Comparison of ENCODE assay signal across 21 cellular contexts in the genomic region with DNA sequence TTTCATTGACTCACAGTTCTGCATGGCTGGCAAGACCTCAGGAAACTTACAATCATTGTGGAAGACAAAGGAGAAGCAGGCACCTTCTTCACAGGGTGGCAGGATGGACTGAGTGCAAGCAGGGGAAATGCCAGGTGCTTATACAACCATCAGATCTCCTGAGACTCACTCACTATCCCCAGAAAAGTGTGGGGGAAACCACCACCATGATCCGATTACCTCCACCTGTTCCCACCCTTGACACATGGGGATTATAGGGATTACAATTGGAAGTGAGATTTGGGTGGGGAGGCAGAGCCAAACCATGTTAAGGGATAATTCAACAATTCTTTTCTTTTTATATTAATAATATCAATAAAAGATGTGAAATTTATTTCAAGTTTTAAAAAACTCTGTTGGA. TPM values are rescaled to one million over a fixed set of nuclear protein-coding genes. Genes with fewer than 3 reads are reported as not detected.
"Had no signal": no experiment of that assay in that cellular context is flagged by ENCODE, and none has a peak within 500 bp of the region (broad histone marks: within the 10 kb centered on the region; RNA-seq: fewer than 3 reads in every experiment).

No MANE protein-coding gene starts in this region.

- H3K27me3 ChIP-seq: dorsolateral prefrontal cortex, gastrocnemius medialis, ovary, sigmoid colon, testis, tibial artery had no signal

- ATAC-seq: gastrocnemius medialis; left lobe of liver; natural killer cell; psoas muscle; right cardiac atrium; stimulated activated memory B cell treated with anti-CD40 and anti-IgM and Interleukin-4, amounts not matched to agents 10 μg/mL and 1 μg/mL and 100 μg/mL, for 72 hours; stimulated activated naive CD8-positive, alpha-beta T cell treated with anti-CD3 and anti-CD28 coated beads, Interleukin-15, Interleukin-2, amounts not matched to agents 100 U/mL and 50 U/mL, for 24 hours had no signal

- H3K9me3 ChIP-seq: gastrocnemius medialis, ovary, psoas muscle, testis, tibial artery had no signal

- H3K36me3 ChIP-seq: gastrocnemius medialis, ovary, sigmoid colon, tibial artery had no signal

- H3K4me3 ChIP-seq: dorsolateral prefrontal cortex, gastrocnemius medialis, lung, ovary, psoas muscle, sigmoid colon, testis, tibial artery had no signal

- H3K27ac ChIP-seq: dorsolateral prefrontal cortex, gastrocnemius medialis, ovary, psoas muscle, sigmoid colon, testis, tibial artery had no signal

- DNase-seq: dorsolateral prefrontal cortex; effector CD4-positive, alpha-beta T cell; gastrocnemius medialis; head of caudate nucleus; kidney; natural killer cell; occipital lobe; ovary; posterior cingulate gyrus; psoas muscle; right cardiac atrium; sigmoid colon; stimulated activated CD4-positive, alpha-beta T cell treated with anti-CD3 and anti-CD28 coated beads, Interleukin-4, amount 100 ng/mL, for 4 hours; stimulated activated naive CD8-positive, alpha-beta T cell treated with anti-CD3 and anti-CD28 coated beads, Interleukin-15, Interleukin-2, amounts not matched to agents 100 U/mL and 50 U/mL, for 24 hours; substantia nigra; testis; tibial artery had no signal

- H3K4me1 ChIP-seq: gastrocnemius medialis, psoas muscle, sigmoid colon, testis, tibial artery had no signal

RNA-seq across cellular contexts. Expression of a gene that starts 34.1 kb away (rescaled TPM):
- total RNA-seq: mononuclear cell, natural killer cell had no signal
